Comparison of ENCODE assay signal across 11 cellular contexts in genomic region chr1:81699234-81699633, GRCh38.
DNase-seq lines count a peak whose midpoint lies in the region; ATAC-seq and TF ChIP-seq lines count a peak whose summit lies in the region.
"Had no signal": no experiment of that assay in that cellular context is flagged by ENCODE, and none has a peak within 500 bp of the region (broad histone marks: within the 10 kb centered on the region; RNA-seq: fewer than 3 reads in every experiment).

No MANE protein-coding gene starts in this region.

- ATAC-seq in HG02938 (IDR thresholded peaks at IDR 0.05; ENCODE audit: unreplicated experiment) (no peak), GM18505 (IDR thresholded peaks at IDR 0.05; ENCODE audit: unreplicated experiment) (no peak)

- TF ChIP-seq POLR2A in GM18505 (IDR thresholded peaks at IDR 0.05; ENCODE audit: borderline replicate concordance, extremely low read depth, insufficient read depth, insufficient read length) = no peak

- DNase-seq in AG08395 (ENCODE audit: low spot score) = peak; percentile 36
- peak; percentile 77 for DNase-seq in M059J (ENCODE audit: low read depth)
- peak; percentile 2 to 73 for DNase-seq in T47D (ENCODE audit: low read depth in 1 of 2, low spot score in 1 of 2)
- DNase-seq in kidney tubule cell (ENCODE audit: low spot score) = peak; percentile 79
- DNase-seq in activated CD4-positive, alpha-beta T cell treated with anti-CD3 and anti-CD28 coated beads, Interleukin-2, amount 50 U/mL, for 48 hours = no peak
- no peak for DNase-seq in UCSD-AML1 (lab: John Stamatoyannopoulos, UW; ENCODE audit: unreplicated experiment)
- DNase-seq: effector memory CD4-positive, alpha-beta T cell; immature natural killer cell; NCI-H69 had no signal

- in situ Hi-C loops in T47D (cut with HindIII; ENCODE audit: low pct_unique_long_range_greater_than_20kb, low sequenced_read_pairs) = no loop called here

Comparison
In these comparisons a context has a peak if more than half of its experiments do, and no peak if none do; other contexts are left out.
1. DNase-seq: peak in AG08395 (single experiment), M059J (single experiment), T47D (2 of 2) and kidney tubule cell (single experiment); none in activated CD4-positive, alpha-beta T cell treated with anti-CD3 and anti-CD28 coated beads, Interleukin-2, amount 50 U/mL, for 48 hours (0 of 2) and UCSD-AML1 (single experiment).